In the genomic region with DNA sequence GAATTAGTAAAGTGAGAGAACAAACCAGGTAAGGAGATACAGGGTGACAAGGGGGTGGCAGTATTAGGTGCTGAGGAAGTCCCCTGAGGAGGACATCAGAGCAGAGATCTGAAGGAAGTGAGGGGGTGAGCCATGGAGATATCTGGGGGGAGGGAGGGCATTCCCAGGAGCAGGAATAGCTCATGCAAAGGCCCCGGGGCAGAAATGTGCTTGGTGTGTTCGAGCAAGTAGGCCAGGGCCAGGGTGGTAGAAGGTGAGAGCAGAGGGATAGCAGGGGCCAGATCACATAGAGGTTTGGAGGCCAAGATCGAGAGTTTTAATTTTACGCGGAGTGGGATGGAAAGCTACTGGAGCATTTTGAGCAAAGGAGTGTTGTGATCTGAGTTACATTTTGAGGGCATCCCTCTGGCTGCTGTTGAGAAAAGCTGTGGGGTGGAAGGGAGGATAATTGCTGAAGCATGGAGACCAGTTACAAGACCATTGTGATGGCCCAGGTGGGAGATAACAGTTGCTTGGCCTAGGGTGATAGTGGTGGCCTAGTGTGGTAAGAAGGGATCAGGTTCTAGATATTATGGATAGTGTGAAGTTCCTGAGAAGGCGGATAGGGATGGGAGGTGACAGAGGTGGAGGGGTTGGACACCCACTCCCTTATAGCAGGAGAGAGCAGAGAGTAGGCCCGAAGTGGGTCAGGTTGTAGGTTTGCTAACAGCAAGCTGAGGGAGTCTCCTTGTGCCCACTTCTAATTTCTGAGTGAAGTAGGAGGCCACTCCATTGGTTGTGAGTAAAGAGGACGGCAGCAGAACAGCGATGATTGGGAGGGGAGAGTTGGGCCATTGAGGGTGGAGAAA, we compare ENCODE assay signal across 17 cellular contexts. TPM values are rescaled to one million over a fixed set of nuclear protein-coding genes. Genes with fewer than 3 reads are reported as not detected.
DNase-seq lines count a peak whose midpoint lies in the region; ATAC-seq, FAIRE-seq and TF ChIP-seq lines count a peak whose summit lies in the region.
"Had no signal": no experiment of that assay in that cellular context is flagged by ENCODE, and none has a peak within 500 bp of the region (broad histone marks: within the 10 kb centered on the region; RNA-seq: fewer than 3 reads in every experiment).

No MANE protein-coding gene starts in this region.

- TF ChIP-seq CTCF in right atrium auricular region (IDR thresholded peaks at IDR 0.05) (no peak), coronary artery (IDR thresholded peaks at IDR 0.05) (no peak), thyroid gland (IDR thresholded peaks at IDR 0.05) (no peak)

- intact Hi-C loops in Right ventricle myocardium inferior (cut with DNase I) (no loop called here), thyroid gland (cut with DNase I) (no loop called here)

- no peak for DNase-seq in right atrium auricular region (ENCODE audit: low spot score)
- DNase-seq in Right ventricle myocardium inferior (ENCODE audit: missing footprints) = no peak
- DNase-seq in coronary artery (ENCODE audit: low spot score) = no peak
- DNase-seq in thyroid gland = no peak
- DNase-seq in GM12891 (ENCODE audit: insufficient read length, low spot score) = no peak
- DNase-seq in NCI-H2227 (lab: John Stamatoyannopoulos, UW; ENCODE audit: unreplicated experiment) = no peak
- no peak for DNase-seq in foreskin melanocyte
- DNase-seq: COR-L47, DMS153, KBM-7, NCI-H1048, NCI-H69, PC-3, SHP77 had no signal

- TF ChIP-seq POLR2A in thyroid gland (IDR thresholded peaks at IDR 0.05) (no peak), GM12891 (IDR thresholded peaks at IDR 0.05; ENCODE audit: low read depth, low read length) (no peak)

- H3K4me3 ChIP-seq in right atrium auricular region (no peak overlapping the region), coronary artery (no peak overlapping the region), mucosa of rectum (ENCODE audit: low read length in 2 of 2) (no peak overlapping the region), thyroid gland (replicated peaks in 1 of 3) (no peak overlapping the region)

- FAIRE-seq in GM12891 (lab: Jason Lieb, UNC) = no peak
- FAIRE-seq: A204.1 had no signal

- peaks cover 0 to 55% of the 10 kb centered on the region in 2 donors for H3K4me1 ChIP-seq in right atrium auricular region
- peaks cover 36 to 59% of the 10 kb centered on the region in 2 donors for H3K4me1 ChIP-seq in mucosa of rectum (ENCODE audit: control insufficient read depth in 2 of 2, insufficient read depth in 2 of 2, low read length in 2 of 2)
- H3K4me1 ChIP-seq in thyroid gland = peaks cover 67 to 86% of the 10 kb centered on the region in 2 donors

- H3K9ac ChIP-seq in mucosa of rectum (ENCODE audit: low read depth in 1 of 2, low read length in 2 of 2) = peak overlapping the region; percentile 38 to 65

- no peaks in the 10 kb centered on the region for H3K27me3 ChIP-seq in right atrium auricular region
- no peaks in the 10 kb centered on the region for H3K27me3 ChIP-seq in mucosa of rectum (ENCODE audit: control insufficient read depth in 2 of 2, insufficient read depth in 2 of 2, low read length in 2 of 2)
- no peaks in the 10 kb centered on the region for H3K27me3 ChIP-seq in thyroid gland

- H3K27ac ChIP-seq in right atrium auricular region (peak overlapping the region; percentile 43 to 91), coronary artery (peak overlapping the region; percentile 74 to 84), mucosa of rectum (ENCODE audit: low read depth in 2 of 2, low read length in 2 of 2) (peak overlapping the region; percentile 79 to 93), thyroid gland (peak overlapping the region; percentile 86 to 96 (median 93))
- H3K27ac ChIP-seq: C4-2B had no signal

- no peak for ATAC-seq in Right ventricle myocardium inferior
- ATAC-seq: PC-3 had no signal

- 76 to 88% methylated on average over 9 of the region's 9 CpGs for WGBS in thyroid gland, 2 donors

- H3K36me3 ChIP-seq in right atrium auricular region (no peaks in the 10 kb centered on the region), mucosa of rectum (ENCODE audit: control insufficient read depth in 2 of 2, insufficient read depth in 2 of 2, low read length in 2 of 2) (no peaks in the 10 kb centered on the region), thyroid gland (no peaks in the 10 kb centered on the region)

- no peaks in the 10 kb centered on the region for H3K9me3 ChIP-seq in right atrium auricular region
- no peaks in the 10 kb centered on the region for H3K9me3 ChIP-seq in mucosa of rectum (ENCODE audit: control insufficient read depth in 2 of 2, low read length in 2 of 2)
- no peaks in the 10 kb centered on the region for H3K9me3 ChIP-seq in thyroid gland

TF ChIP-seq in GM12891, 5 proteins besides CTCF, POLR2A, EP300 and RAD21:
- no peak for TF ChIP-seq POU2F2 (IDR thresholded peaks at IDR 0.05; ENCODE audit: low read depth, low read length)
- TF ChIP-seq SPI1 (IDR thresholded peaks at IDR 0.05; ENCODE audit: low read depth, low read length) = no peak
- TF ChIP-seq PAX5 (IDR thresholded peaks at IDR 0.05; ENCODE audit: insufficient read depth, low read length, severe bottlenecking) = no peak
- TF ChIP-seq TAF1 (IDR thresholded peaks at IDR 0.05; ENCODE audit: low read depth, low read length) = no peak
- TF ChIP-seq POLR2AphosphoS5 (IDR thresholded peaks at IDR 0.05; ENCODE audit: low read depth, low read length) = no peak

RNA-seq across cellular contexts. Expression of gene ARFGEF2, which starts 10.2 kb away (rescaled TPM):
- total RNA-seq in right atrium auricular region (10 to 100 TPM; 31.5 to 46.5 TPM), Right ventricle myocardium inferior (39.1 TPM), thyroid gland (100 to 1,000 TPM in 2 of 4 donors, 10 to 100 TPM in 2; 92.3 to 131 (median 101) TPM)
- 8.3 TPM for polyA plus RNA-seq in GM12891 (2012; ENCODE audit: low read depth, missing spikeins)
